1 cellular context compared by ENCODE assay signal in genomic region chr2:232115728-232116361, GRCh38.
TF ChIP-seq lines count a peak whose summit lies in the region.

No MANE protein-coding gene starts in this region.

TF ChIP-seq in HEK293, 187 proteins besides CTCF, POLR2A, EP300 and RAD21 (continued from another document):
- TF ChIP-seq ZNF518A (tag by site-specific recombination; conservative IDR thresholded peaks at IDR 0.05; ENCODE audit: low read depth): peak; percentile 58
